9 cellular contexts compared by ENCODE assay signal in the genomic region with DNA sequence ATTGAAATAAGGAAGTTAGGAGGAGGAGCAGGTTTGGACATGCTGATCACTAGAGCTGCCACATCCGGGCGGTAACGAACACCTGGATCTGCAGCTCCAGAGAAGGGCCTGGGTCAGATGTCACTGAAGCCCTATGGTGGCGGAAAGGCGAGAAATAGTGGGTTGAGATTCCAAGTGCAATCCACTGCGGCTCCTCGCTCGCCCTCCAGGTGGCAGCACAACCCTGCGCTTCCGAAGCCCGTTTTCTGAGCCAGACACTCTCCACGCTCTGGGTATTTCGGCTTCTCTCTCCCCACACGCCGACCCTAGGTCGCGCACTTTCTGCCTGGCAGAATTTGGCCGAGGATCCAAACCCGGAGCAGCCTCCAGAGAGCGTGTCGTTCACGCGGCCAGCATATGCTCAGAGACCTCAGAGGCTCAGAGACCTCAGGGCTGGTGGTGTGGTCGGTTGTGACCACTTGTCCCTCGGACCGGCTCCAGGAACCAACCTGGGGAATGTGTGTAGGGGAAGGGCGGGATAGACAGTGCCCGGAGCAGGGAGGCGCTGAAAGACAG. TPM values are rescaled to one million over a fixed set of nuclear protein-coding genes. Genes with fewer than 3 reads are reported as not detected.
DNase-seq lines count a peak whose midpoint lies in the region; ATAC-seq and TF ChIP-seq lines count a peak whose summit lies in the region.
"Had no signal": no experiment of that assay in that cellular context is flagged by ENCODE, and none has a peak within 500 bp of the region (broad histone marks: within the 10 kb centered on the region; RNA-seq: fewer than 3 reads in every experiment).

No MANE protein-coding gene starts in this region.

- WGBS in SK-N-SH (ENCODE audit: low lambda C conversion rate): 12% methylated on average over 26 of the region's 29 CpGs

- peaks cover 15 to 19% of the 10 kb centered on the region in 2 donors for H3K27me3 Mint-ChIP-seq in CD4-positive, alpha-beta memory T cell

- H3K4me1 Mint-ChIP-seq in CD4-positive, alpha-beta memory T cell: peaks cover 4 to 28% (median 18%) of the 10 kb centered on the region in 4 donors

- TF ChIP-seq RAD21 in SK-N-SH (IDR thresholded peaks at IDR 0.05; ENCODE audit: low read length): peak; percentile 93

- no peaks in the 10 kb centered on the region for H3K9me3 ChIP-seq in CD4-positive, alpha-beta memory T cell (ENCODE audit: control insufficient read depth in 1 of 2, low read length in 2 of 2)
- H3K9me3 ChIP-seq in SK-N-SH: no peaks in the 10 kb centered on the region

- peak overlapping the region; percentile 44; the same call in 1 of the 2 replicates for H3K9ac ChIP-seq in SK-N-SH

- peak overlapping the region; percentile 36 to 84 (median 64) for H3K27ac Mint-ChIP-seq in CD4-positive, alpha-beta memory T cell

- ATAC-seq in GM21526 (IDR thresholded peaks at IDR 0.05; ENCODE audit: low FRiP score, unreplicated experiment): peak; percentile 53

- H4K20me1 ChIP-seq in SK-N-SH (ENCODE audit: insufficient read depth): no peaks in the 10 kb centered on the region

- no peaks in the 10 kb centered on the region for H3K9me2 ChIP-seq in SK-N-SH

- H3K9me3 Mint-ChIP-seq in CD4-positive, alpha-beta memory T cell: no peaks in the 10 kb centered on the region

- H3K36me3 ChIP-seq in CD4-positive, alpha-beta memory T cell (ENCODE audit: insufficient read depth, low read length): no peaks in the 10 kb centered on the region
- no peaks in the 10 kb centered on the region for H3K36me3 ChIP-seq in SK-N-SH (replicated peaks in 1 of 2; ENCODE audit: control insufficient read depth in 1 of 2, insufficient read depth in 2 of 2, low read length in 1 of 2)

- H3K4me1 ChIP-seq in CD4-positive, alpha-beta memory T cell (ENCODE audit: insufficient read depth, low read length): peaks cover 25% of the 10 kb centered on the region
- peaks cover 6 to 18% of the 10 kb centered on the region in 2 experiments; a peak in 2 of 4 replicates for H3K4me1 ChIP-seq in SK-N-SH (ENCODE audit: control insufficient read depth in 1 of 2, insufficient read depth in 2 of 2, low read depth in 1 of 2, low read length in 1 of 2)

- peak overlapping the region; percentile 41 for H3K27ac ChIP-seq in CD4-positive, alpha-beta memory T cell (ENCODE audit: low read depth, low read length)
- H3K27ac ChIP-seq in SK-N-SH (ENCODE audit: low read depth in 2 of 2, low read length in 1 of 2): peak overlapping the region in 1 of 2 experiments; percentile 52; a peak in 1 of 4 replicates

- peak overlapping the region; percentile 95 for H3K4me2 ChIP-seq in SK-N-SH

- no peaks in the 10 kb centered on the region for H3K79me2 ChIP-seq in SK-N-SH (ENCODE audit: insufficient read depth)

- DNase-seq in CD4-positive, alpha-beta memory T cell: peak; percentile 82 to 86 (median 85)
- DNase-seq in M059J (ENCODE audit: low read depth) (peak; percentile 76), SK-N-SH (peak; percentile 84), germinal center (ENCODE audit: low spot score) (peak; percentile 87), occipital lobe (lab: John Stamatoyannopoulos, UW) (peak; percentile 54), superior temporal gyrus (ENCODE audit: extremely low spot score) (peak; percentile 90)
- peak; percentile 86 for DNase-seq in activated naive CD4-positive, alpha-beta T cell treated with anti-CD3 and anti-CD28 coated beads, Interleukin-2, amount 50 U/mL, for 16 hours

- H3K27me3 ChIP-seq in CD4-positive, alpha-beta memory T cell (ENCODE audit: insufficient read depth, low read length): peaks cover 10% of the 10 kb centered on the region
- no peaks in the 10 kb centered on the region for H3K27me3 ChIP-seq in SK-N-SH (ENCODE audit: insufficient read depth)

- TF ChIP-seq EP300 in SK-N-SH (IDR thresholded peaks at IDR 0.05; ENCODE audit: borderline replicate concordance in 1 of 2, low read depth in 1 of 2, low read length in 1 of 2): no peak

- H3K4me3 ChIP-seq in CD4-positive, alpha-beta memory T cell (ENCODE audit: low read length in 2 of 2): peak overlapping the region; percentile 23 to 58
- peak overlapping the region; percentile 50 to 64 for H3K4me3 ChIP-seq in SK-N-SH (ENCODE audit: low read depth in 2 of 2, low read length in 1 of 2)

- no peaks in the 10 kb centered on the region for H3K36me3 Mint-ChIP-seq in CD4-positive, alpha-beta memory T cell

- peak overlapping the region; percentile 89; the same call in 1 of the 2 replicates for H2AFZ ChIP-seq in SK-N-SH (ENCODE audit: low read depth)

- peaks cover 15% of the 10 kb centered on the region for H3F3A ChIP-seq in SK-N-SH (replicated peaks; ENCODE audit: insufficient read depth)

- CTCF ChIA-PET in CD4-positive, alpha-beta memory T cell (lab: Charles Lee; ENCODE audit: partially characterized antibody): interaction anchor here (0.6 to 2.8 kb wide), 11 partner anchors 9 to 280 kb away, joined by 3 to 26 read pairs (median 4); no protein-coding TSS in a partner anchor
- CTCF ChIA-PET in SK-N-SH (lab: Yijun Ruan, JAX): interaction anchor here (0.6 to 8.8 kb wide), 18 partner anchors 9 to 103 kb away, joined by 3 to 169 read pairs (median 4); a partner anchor contains a TSS

- peak overlapping the region; percentile 77 to 90 (median 82) for H3K4me3 Mint-ChIP-seq in CD4-positive, alpha-beta memory T cell

- peak; percentile 72 for TF ChIP-seq CTCF in SK-N-SH (IDR thresholded peaks at IDR 0.05)

- intact Hi-C loops in CD4-positive, alpha-beta memory T cell (cut with micrococcal nuclease): loop anchor here (1.0 to 5.0 kb wide), 11 partner anchors 16 to 408 kb away; a partner anchor contains a TSS

- POLR2A ChIA-PET in CD4-positive, alpha-beta memory T cell (lab: Charles Lee; ENCODE audit: partially characterized antibody): interaction anchor here (0.9 to 3.6 kb wide), 9 partner anchors 16 to 71 kb away, joined by 3 to 15 read pairs (median 4); a partner anchor contains a TSS
- POLR2A ChIA-PET in SK-N-SH (lab: Yijun Ruan, JAX): interaction anchor here (1.2 kb wide), 1 partner anchor 16 kb away, joined by 5 read pairs; no protein-coding TSS in a partner anchor

TF ChIP-seq in SK-N-SH, 30 proteins besides CTCF, POLR2A, EP300 and RAD21:
- no peak for TF ChIP-seq GATA2 (CRISPR knock-in tag; IDR thresholded peaks at IDR 0.05)
- 0 out of 2 replicates have a peak, but pooled peaks have one; percentile 27 for TF ChIP-seq NRF1 (IDR thresholded peaks at IDR 0.05; ENCODE audit: low read depth, low read length)
- TF ChIP-seq MXI1 (IDR thresholded peaks at IDR 0.05; ENCODE audit: low read depth, low read length): peak; percentile 84
- TF ChIP-seq SMC3 (IDR thresholded peaks at IDR 0.05; ENCODE audit: low read depth, low read length): peak; percentile 91
- TF ChIP-seq, protein P1, sequence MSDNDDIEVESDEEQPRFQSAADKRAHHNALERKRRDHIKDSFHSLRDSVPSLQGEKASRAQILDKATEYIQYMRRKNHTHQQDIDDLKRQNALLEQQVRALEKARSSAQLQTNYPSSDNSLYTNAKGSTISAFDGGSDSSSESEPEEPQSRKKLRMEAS (IDR thresholded peaks at IDR 0.05; ENCODE audit: low read depth): peak; percentile 68; the same call in 1 of the 2 replicates

RNA-seq across cellular contexts. Expression of a gene that starts 0.9 kb away (rescaled TPM):
- total RNA-seq in CD4-positive, alpha-beta memory T cell: not detected
- polyA plus RNA-seq in CD4-positive, alpha-beta memory T cell: not detected
- 0.44 TPM in 1 of 2 replicates, not detected in the other for total RNA-seq in M059J (2014; rRNA removed; shearing (Covaris generic))
- polyA plus RNA-seq in SK-N-SH (2012; rRNA removed): 0.44 and 0.54 TPM in 2 replicates
- polyA plus RNA-seq in SK-N-SH (2012; cell fraction: cytosol; rRNA removed): 0.14 and 0.24 TPM in 2 replicates
- 0.83 and 1.3 TPM in 2 replicates for polyA plus RNA-seq in SK-N-SH (2012; cell fraction: nucleus; rRNA removed)
- total RNA-seq in occipital lobe: 0.16 TPM
- total RNA-seq: glomerular endothelial cell had no signal

RNA-seq across cellular contexts. Expression of a gene that starts 13.8 kb away (rescaled TPM):
- total RNA-seq in CD4-positive, alpha-beta memory T cell: under 1 TPM; 0.26 to 0.39 TPM
- not detected for polyA plus RNA-seq in CD4-positive, alpha-beta memory T cell
- 0.39 and 0.79 TPM in 2 replicates for total RNA-seq in M059J (2014; rRNA removed; shearing (Covaris generic))
- 0.36 and 0.54 TPM in 2 replicates for polyA plus RNA-seq in SK-N-SH (2012; rRNA removed)
- polyA plus RNA-seq in SK-N-SH (2012; cell fraction: cytosol; rRNA removed): 0.31 and 0.41 TPM in 2 replicates
- 1.9 and 2.0 TPM in 2 replicates for polyA plus RNA-seq in SK-N-SH (2012; cell fraction: nucleus; rRNA removed)
- total RNA-seq in occipital lobe: 2.7 TPM
- total RNA-seq: glomerular endothelial cell had no signal

RNA-seq across cellular contexts. Expression of a gene that starts 18.3 kb away (rescaled TPM):
- total RNA-seq in CD4-positive, alpha-beta memory T cell: 1 to 10 TPM in 1 of 2 experiments, under 1 TPM in 1; 0.39 to 1.0 TPM
- 1 to 10 TPM; 1.0 to 3.1 TPM for polyA plus RNA-seq in CD4-positive, alpha-beta memory T cell
- 0.10 and 2.4 TPM in 2 replicates for total RNA-seq in M059J (2014; rRNA removed; shearing (Covaris generic))
- 2.9 and 5.0 TPM in 2 replicates for polyA plus RNA-seq in SK-N-SH (2012; rRNA removed)
- 2.5 and 3.8 TPM in 2 replicates for polyA plus RNA-seq in SK-N-SH (2012; cell fraction: cytosol; rRNA removed)
- polyA plus RNA-seq in SK-N-SH (2012; cell fraction: nucleus; rRNA removed): 10.4 and 12.1 TPM in 2 replicates
- total RNA-seq in occipital lobe: 0.16 TPM

RNA-seq across cellular contexts. Expression of a gene that starts 26.8 kb away (rescaled TPM):
- 100 to 1,000 TPM; 240 to 244 TPM for total RNA-seq in CD4-positive, alpha-beta memory T cell
- 100 to 1,000 TPM; 230 to 850 TPM for polyA plus RNA-seq in CD4-positive, alpha-beta memory T cell
- total RNA-seq in M059J (2014; rRNA removed; shearing (Covaris generic)): 428 and 432 TPM in 2 replicates
- 711 and 971 TPM in 2 replicates for polyA plus RNA-seq in SK-N-SH (2012; rRNA removed)
- polyA plus RNA-seq in SK-N-SH (2012; cell fraction: cytosol; rRNA removed): 580 and 792 TPM in 2 replicates
- 284 and 445 TPM in 2 replicates for polyA plus RNA-seq in SK-N-SH (2012; cell fraction: nucleus; rRNA removed)
- total RNA-seq in occipital lobe: 156 TPM

RNA-seq across cellular contexts. Expression of a gene that starts 28.6 kb away (rescaled TPM):
- 10 to 100 TPM; 29.8 to 30.9 TPM for total RNA-seq in CD4-positive, alpha-beta memory T cell
- polyA plus RNA-seq in CD4-positive, alpha-beta memory T cell: 10 to 100 TPM; 68.0 to 71.3 TPM
- total RNA-seq in M059J (2014; rRNA removed; shearing (Covaris generic)): 75.1 and 75.3 TPM in 2 replicates
- 45.4 and 52.1 TPM in 2 replicates for polyA plus RNA-seq in SK-N-SH (2012; rRNA removed)
- polyA plus RNA-seq in SK-N-SH (2012; cell fraction: cytosol; rRNA removed): 38.4 and 41.3 TPM in 2 replicates
- 51.3 and 60.7 TPM in 2 replicates for polyA plus RNA-seq in SK-N-SH (2012; cell fraction: nucleus; rRNA removed)
- 25.4 TPM for total RNA-seq in occipital lobe
